In genomic region chr2:136905779-136906178, GRCh38 we compare ENCODE assay signal across 28 cellular contexts.
"Had no signal": no experiment of that assay in that cellular context is flagged by ENCODE, and none has a peak within 500 bp of the region (broad histone marks: within the 10 kb centered on the region; RNA-seq: fewer than 3 reads in every experiment).

No MANE protein-coding gene starts in this region.

- H3K4me1 ChIP-seq: gastroesophageal sphincter, heart right ventricle had no signal

- H3K36me3 Mint-ChIP-seq: activated naive CD8-positive, alpha-beta T cell had no signal

- H3K4me1 Mint-ChIP-seq: activated CD4-positive, alpha-beta memory T cell treated with anti-CD3 and anti-CD28 coated beads, Interleukin-2, amount 10 ng/mL, durations not matched to agents 7 days and 5 days; activated CD4-positive, alpha-beta T cell treated with anti-CD3 and anti-CD28 coated beads, Interleukin-2, amount 10 ng/mL, durations not matched to agents 7 days and 5 days; activated T-helper 17 cell treated with anti-CD3 and anti-CD28 coated beads, Interleukin-2, amount 50 U/mL, for 72 hours; central memory CD8-positive, alpha-beta T cell; T-helper 17 cell had no signal

- H3K27ac ChIP-seq: brain microvascular endothelial cell, coronary artery, dorsolateral prefrontal cortex, esophagus muscularis mucosa, gastroesophageal sphincter, heart right ventricle had no signal

- H3K36me3 ChIP-seq: brain microvascular endothelial cell, esophagus muscularis mucosa, gastroesophageal sphincter, heart right ventricle had no signal

- H3K9me3 Mint-ChIP-seq: activated CD4-positive, alpha-beta memory T cell treated with anti-CD3 and anti-CD28 coated beads, Interleukin-2, amount 10 ng/mL, durations not matched to agents 7 days and 5 days; activated CD4-positive, alpha-beta T cell treated with anti-CD3 and anti-CD28 coated beads, Interleukin-2, amount 10 ng/mL, durations not matched to agents 7 days and 5 days; activated T-cell treated with anti-CD3 and anti-CD28 coated beads, Interleukin-2, amount 50 U/mL, for 4 hours; activated T-helper 17 cell treated with anti-CD3 and anti-CD28 coated beads, Interleukin-2, amount 50 U/mL, for 72 hours; central memory CD8-positive, alpha-beta T cell; dendritic cell treated with granulocyte-macrophage colony-stimulating factor and Interleukin-4, amounts not matched to agents 40 ng/mL and 50 ng/mL, for 4 days had no signal

- ATAC-seq: activated T-cell treated with anti-CD3 and anti-CD28 coated beads, Interleukin-2, amount 50 U/mL, for 4 hours; activated T-helper 17 cell treated with anti-CD3 and anti-CD28 coated beads, Interleukin-2, amount 50 U/mL, for 72 hours; gastroesophageal sphincter; heart right ventricle; T-helper 17 cell had no signal

- H3K27ac Mint-ChIP-seq: activated CD4-positive, alpha-beta memory T cell treated with anti-CD3 and anti-CD28 coated beads, Interleukin-2, amount 10 ng/mL, durations not matched to agents 7 days and 5 days; activated CD4-positive, alpha-beta T cell treated with anti-CD3 and anti-CD28 coated beads, Interleukin-2, amount 10 ng/mL, durations not matched to agents 7 days and 5 days; activated naive CD8-positive, alpha-beta T cell; activated T-helper 17 cell treated with anti-CD3 and anti-CD28 coated beads, Interleukin-2, amount 50 U/mL, for 72 hours; dendritic cell treated with granulocyte-macrophage colony-stimulating factor and Interleukin-4, amounts not matched to agents 40 ng/mL and 50 ng/mL, for 4 days; T-helper 17 cell had no signal

- DNase-seq: activated CD4-positive, alpha-beta memory T cell treated with anti-CD3 and anti-CD28 coated beads, Interleukin-2, amount 10 ng/mL, durations not matched to agents 7 days and 5 days; activated CD4-positive, alpha-beta T cell treated with anti-CD3 and anti-CD28 coated beads for 1 hour; activated CD4-positive, alpha-beta T cell treated with anti-CD3 and anti-CD28 coated beads for 4 hours; activated CD4-positive, alpha-beta T cell treated with anti-CD3 and anti-CD28 coated beads, Interleukin-2, amount 10 ng/mL, durations not matched to agents 7 days and 5 days; activated CD4-positive, alpha-beta T cell treated with anti-CD3 and anti-CD28 coated beads, Interleukin-2, amount 50 U/mL, for 4 hours; activated CD8-positive, alpha-beta memory T cell treated with anti-CD3 and anti-CD28 coated beads for 24 hours; activated effector memory CD4-positive, alpha-beta T cell treated with Interleukin-2 at 50 U/mL for 16 hours; activated gamma-delta T cell treated with Interleukin-2 at 50 U/mL for 16 hours; activated naive CD4-positive, alpha-beta T cell treated with anti-CD3 and anti-CD28 coated beads, Interleukin-2, amount 50 U/mL, for 16 hours; activated naive CD4-positive, alpha-beta T cell treated with Interleukin-2 at 50 U/mL for 16 hours; activated T-cell treated with anti-CD3 and anti-CD28 coated beads, Interleukin-2, amount 50 U/mL, for 4 hours; amniotic stem cell; anterior cingulate cortex; brain microvascular endothelial cell; dorsolateral prefrontal cortex; effector memory CD4-positive, alpha-beta T cell; erythroblast; foreskin melanocyte; heart right ventricle; T-helper 1 cell; T-helper 17 cell had no signal

- H3K27me3 Mint-ChIP-seq: activated CD4-positive, alpha-beta memory T cell treated with anti-CD3 and anti-CD28 coated beads, Interleukin-2, amount 10 ng/mL, durations not matched to agents 7 days and 5 days; activated CD4-positive, alpha-beta T cell treated with anti-CD3 and anti-CD28 coated beads, Interleukin-2, amount 10 ng/mL, durations not matched to agents 7 days and 5 days; activated naive CD8-positive, alpha-beta T cell; central memory CD8-positive, alpha-beta T cell; dendritic cell treated with granulocyte-macrophage colony-stimulating factor and Interleukin-4, amounts not matched to agents 40 ng/mL and 50 ng/mL, for 4 days had no signal

- H3K9me3 ChIP-seq: esophagus muscularis mucosa, gastroesophageal sphincter, heart right ventricle had no signal

- H3K4me3 ChIP-seq: coronary artery, dorsolateral prefrontal cortex, esophagus muscularis mucosa, gastroesophageal sphincter, heart right ventricle had no signal

- H3K4me3 Mint-ChIP-seq: activated CD4-positive, alpha-beta memory T cell treated with anti-CD3 and anti-CD28 coated beads, Interleukin-2, amount 10 ng/mL, durations not matched to agents 7 days and 5 days; activated CD4-positive, alpha-beta T cell treated with anti-CD3 and anti-CD28 coated beads, Interleukin-2, amount 10 ng/mL, durations not matched to agents 7 days and 5 days; activated naive CD8-positive, alpha-beta T cell; activated T-cell treated with anti-CD3 and anti-CD28 coated beads, Interleukin-2, amount 50 U/mL, for 4 hours; activated T-helper 17 cell treated with anti-CD3 and anti-CD28 coated beads, Interleukin-2, amount 50 U/mL, for 72 hours; central memory CD8-positive, alpha-beta T cell; dendritic cell treated with granulocyte-macrophage colony-stimulating factor and Interleukin-4, amounts not matched to agents 40 ng/mL and 50 ng/mL, for 4 days; T-helper 17 cell had no signal

- H3K27me3 ChIP-seq: brain microvascular endothelial cell, esophagus muscularis mucosa, gastroesophageal sphincter, heart right ventricle had no signal
